In genomic region chr20:62407221-62407992, GRCh38 we compare ENCODE assay signal across 1 cellular context.
TF ChIP-seq lines count a peak whose summit lies in the region.

TSS of gene CABLES2 (minus strand) at chr20:62407285. CDS start at chr20:62407276, 9 bp downstream.

TF ChIP-seq in HepG2, 621 proteins besides CTCF, POLR2A, EP300 and RAD21 (continued from another document and continues in another):
- TF ChIP-seq PATZ1 (CRISPR knock-in tag; IDR thresholded peaks at IDR 0.05) (peak; percentile 73), MEF2D (CRISPR knock-in tag; IDR thresholded peaks at IDR 0.05) (peak; percentile 75; the same call in 1 of the 2 replicates), ZNF644 (CRISPR knock-in tag; IDR thresholded peaks at IDR 0.05; ENCODE audit: low read depth) (no peak), KLF16 (CRISPR knock-in tag; IDR thresholded peaks at IDR 0.05) (peak in 1 of 2 experiments; percentile 92; a peak in 2 of 4 replicates), ZNF891 (CRISPR knock-in tag; IDR thresholded peaks at IDR 0.05) (no peak; the same call in 1 of the 2 replicates), ZBTB33 (CRISPR knock-in tag; IDR thresholded peaks at IDR 0.05) (peak; percentile 45; the same call in 1 of the 2 replicates), ZNF354B (CRISPR knock-in tag; IDR thresholded peaks at IDR 0.05) (no peak), HMG20A (CRISPR knock-in tag; IDR thresholded peaks at IDR 0.05; ENCODE audit: borderline replicate concordance) (no peak), ZNF850 (CRISPR knock-in tag; conservative IDR thresholded peaks at IDR 0.05) (no peak), ZSCAN20 (CRISPR knock-in tag; IDR thresholded peaks at IDR 0.05; ENCODE audit: borderline replicate concordance) (peak; percentile 97; the same call in 1 of the 2 replicates), ZFP36L2 (CRISPR knock-in tag; IDR thresholded peaks at IDR 0.05) (no peak), SMYD3 (CRISPR knock-in tag; IDR thresholded peaks at IDR 0.05) (no peak), ZNF142 (CRISPR knock-in tag; IDR thresholded peaks at IDR 0.05) (peak; percentile 65; the same call in 1 of the 2 replicates), ZSCAN31 (CRISPR knock-in tag; IDR thresholded peaks at IDR 0.05; ENCODE audit: low read depth) (peak; percentile 98), REPIN1 (CRISPR knock-in tag; IDR thresholded peaks at IDR 0.05; ENCODE audit: borderline replicate concordance, low read depth) (peak; percentile 86), SUZ12 (IDR thresholded peaks at IDR 0.05; ENCODE audit: low read depth, low read length) (no peak), TIGD3 (CRISPR knock-in tag; IDR thresholded peaks at IDR 0.05; ENCODE audit: borderline replicate concordance) (peak; percentile 71), SMC3 (IDR thresholded peaks at IDR 0.05; ENCODE audit: low read length) (no peak), LRRFIP1 (CRISPR knock-in tag; conservative IDR thresholded peaks at IDR 0.05) (no peak), ZNF639 (CRISPR knock-in tag; conservative IDR thresholded peaks at IDR 0.05) (peak; percentile 77), HNRNPH1 (optimal IDR thresholded peaks at IDR 0.05; ENCODE audit: low read depth, low read length) (no peak), HOXA5 (CRISPR knock-in tag; IDR thresholded peaks at IDR 0.05) (peak; percentile 95), PPARG (CRISPR knock-in tag; conservative IDR thresholded peaks at IDR 0.05) (peak; percentile 47)
- TF ChIP-seq, protein P1, sequence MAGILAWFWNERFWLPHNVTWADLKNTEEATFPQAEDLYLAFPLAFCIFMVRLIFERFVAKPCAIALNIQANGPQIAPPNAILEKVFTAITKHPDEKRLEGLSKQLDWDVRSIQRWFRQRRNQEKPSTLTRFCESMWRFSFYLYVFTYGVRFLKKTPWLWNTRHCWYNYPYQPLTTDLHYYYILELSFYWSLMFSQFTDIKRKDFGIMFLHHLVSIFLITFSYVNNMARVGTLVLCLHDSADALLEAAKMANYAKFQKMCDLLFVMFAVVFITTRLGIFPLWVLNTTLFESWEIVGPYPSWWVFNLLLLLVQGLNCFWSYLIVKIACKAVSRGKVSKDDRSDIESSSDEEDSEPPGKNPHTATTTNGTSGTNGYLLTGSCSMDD (CRISPR knock-in tag; IDR thresholded peaks at IDR 0.05): peak; percentile 91
- TF ChIP-seq, protein P2, sequence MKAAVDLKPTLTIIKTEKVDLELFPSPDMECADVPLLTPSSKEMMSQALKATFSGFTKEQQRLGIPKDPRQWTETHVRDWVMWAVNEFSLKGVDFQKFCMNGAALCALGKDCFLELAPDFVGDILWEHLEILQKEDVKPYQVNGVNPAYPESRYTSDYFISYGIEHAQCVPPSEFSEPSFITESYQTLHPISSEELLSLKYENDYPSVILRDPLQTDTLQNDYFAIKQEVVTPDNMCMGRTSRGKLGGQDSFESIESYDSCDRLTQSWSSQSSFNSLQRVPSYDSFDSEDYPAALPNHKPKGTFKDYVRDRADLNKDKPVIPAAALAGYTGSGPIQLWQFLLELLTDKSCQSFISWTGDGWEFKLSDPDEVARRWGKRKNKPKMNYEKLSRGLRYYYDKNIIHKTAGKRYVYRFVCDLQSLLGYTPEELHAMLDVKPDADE (CRISPR knock-in tag; IDR thresholded peaks at IDR 0.05): no peak
- TF ChIP-seq, protein P3, sequence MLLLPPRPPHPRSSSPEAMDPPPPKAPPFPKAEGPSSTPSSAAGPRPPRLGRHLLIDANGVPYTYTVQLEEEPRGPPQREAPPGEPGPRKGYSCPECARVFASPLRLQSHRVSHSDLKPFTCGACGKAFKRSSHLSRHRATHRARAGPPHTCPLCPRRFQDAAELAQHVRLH (CRISPR knock-in tag; IDR thresholded peaks at IDR 0.05; ENCODE audit: borderline replicate concordance, low read depth): peak; percentile 95
- TF ChIP-seq, protein P4, sequence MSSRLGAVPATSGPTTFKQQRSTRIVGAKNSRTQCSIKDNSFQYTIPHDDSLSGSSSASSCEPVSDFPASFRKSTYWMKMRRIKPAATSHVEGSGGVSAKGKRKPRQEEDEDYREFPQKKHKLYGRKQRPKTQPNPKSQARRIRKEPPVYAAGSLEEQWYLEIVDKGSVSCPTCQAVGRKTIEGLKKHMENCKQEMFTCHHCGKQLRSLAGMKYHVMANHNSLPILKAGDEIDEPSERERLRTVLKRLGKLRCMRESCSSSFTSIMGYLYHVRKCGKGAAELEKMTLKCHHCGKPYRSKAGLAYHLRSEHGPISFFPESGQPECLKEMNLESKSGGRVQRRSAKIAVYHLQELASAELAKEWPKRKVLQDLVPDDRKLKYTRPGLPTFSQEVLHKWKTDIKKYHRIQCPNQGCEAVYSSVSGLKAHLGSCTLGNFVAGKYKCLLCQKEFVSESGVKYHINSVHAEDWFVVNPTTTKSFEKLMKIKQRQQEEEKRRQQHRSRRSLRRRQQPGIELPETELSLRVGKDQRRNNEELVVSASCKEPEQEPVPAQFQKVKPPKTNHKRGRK (CRISPR knock-in tag; IDR thresholded peaks at IDR 0.05): no peak
- TF ChIP-seq, protein P5, sequence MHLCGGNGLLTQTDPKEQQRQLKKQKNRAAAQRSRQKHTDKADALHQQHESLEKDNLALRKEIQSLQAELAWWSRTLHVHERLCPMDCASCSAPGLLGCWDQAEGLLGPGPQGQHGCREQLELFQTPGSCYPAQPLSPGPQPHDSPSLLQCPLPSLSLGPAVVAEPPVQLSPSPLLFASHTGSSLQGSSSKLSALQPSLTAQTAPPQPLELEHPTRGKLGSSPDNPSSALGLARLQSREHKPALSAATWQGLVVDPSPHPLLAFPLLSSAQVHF (CRISPR knock-in tag; IDR thresholded peaks at IDR 0.05): no peak
- TF ChIP-seq, protein P6, sequence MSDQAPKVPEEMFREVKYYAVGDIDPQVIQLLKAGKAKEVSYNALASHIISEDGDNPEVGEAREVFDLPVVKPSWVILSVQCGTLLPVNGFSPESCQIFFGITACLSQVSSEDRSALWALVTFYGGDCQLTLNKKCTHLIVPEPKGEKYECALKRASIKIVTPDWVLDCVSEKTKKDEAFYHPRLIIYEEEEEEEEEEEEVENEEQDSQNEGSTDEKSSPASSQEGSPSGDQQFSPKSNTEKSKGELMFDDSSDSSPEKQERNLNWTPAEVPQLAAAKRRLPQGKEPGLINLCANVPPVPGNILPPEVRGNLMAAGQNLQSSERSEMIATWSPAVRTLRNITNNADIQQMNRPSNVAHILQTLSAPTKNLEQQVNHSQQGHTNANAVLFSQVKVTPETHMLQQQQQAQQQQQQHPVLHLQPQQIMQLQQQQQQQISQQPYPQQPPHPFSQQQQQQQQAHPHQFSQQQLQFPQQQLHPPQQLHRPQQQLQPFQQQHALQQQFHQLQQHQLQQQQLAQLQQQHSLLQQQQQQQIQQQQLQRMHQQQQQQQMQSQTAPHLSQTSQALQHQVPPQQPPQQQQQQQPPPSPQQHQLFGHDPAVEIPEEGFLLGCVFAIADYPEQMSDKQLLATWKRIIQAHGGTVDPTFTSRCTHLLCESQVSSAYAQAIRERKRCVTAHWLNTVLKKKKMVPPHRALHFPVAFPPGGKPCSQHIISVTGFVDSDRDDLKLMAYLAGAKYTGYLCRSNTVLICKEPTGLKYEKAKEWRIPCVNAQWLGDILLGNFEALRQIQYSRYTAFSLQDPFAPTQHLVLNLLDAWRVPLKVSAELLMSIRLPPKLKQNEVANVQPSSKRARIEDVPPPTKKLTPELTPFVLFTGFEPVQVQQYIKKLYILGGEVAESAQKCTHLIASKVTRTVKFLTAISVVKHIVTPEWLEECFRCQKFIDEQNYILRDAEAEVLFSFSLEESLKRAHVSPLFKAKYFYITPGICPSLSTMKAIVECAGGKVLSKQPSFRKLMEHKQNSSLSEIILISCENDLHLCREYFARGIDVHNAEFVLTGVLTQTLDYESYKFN (CRISPR knock-in tag; conservative IDR thresholded peaks at IDR 0.05): peak; percentile 71
